Comparison of ENCODE assay signal across 8 cellular contexts in the genomic region with DNA sequence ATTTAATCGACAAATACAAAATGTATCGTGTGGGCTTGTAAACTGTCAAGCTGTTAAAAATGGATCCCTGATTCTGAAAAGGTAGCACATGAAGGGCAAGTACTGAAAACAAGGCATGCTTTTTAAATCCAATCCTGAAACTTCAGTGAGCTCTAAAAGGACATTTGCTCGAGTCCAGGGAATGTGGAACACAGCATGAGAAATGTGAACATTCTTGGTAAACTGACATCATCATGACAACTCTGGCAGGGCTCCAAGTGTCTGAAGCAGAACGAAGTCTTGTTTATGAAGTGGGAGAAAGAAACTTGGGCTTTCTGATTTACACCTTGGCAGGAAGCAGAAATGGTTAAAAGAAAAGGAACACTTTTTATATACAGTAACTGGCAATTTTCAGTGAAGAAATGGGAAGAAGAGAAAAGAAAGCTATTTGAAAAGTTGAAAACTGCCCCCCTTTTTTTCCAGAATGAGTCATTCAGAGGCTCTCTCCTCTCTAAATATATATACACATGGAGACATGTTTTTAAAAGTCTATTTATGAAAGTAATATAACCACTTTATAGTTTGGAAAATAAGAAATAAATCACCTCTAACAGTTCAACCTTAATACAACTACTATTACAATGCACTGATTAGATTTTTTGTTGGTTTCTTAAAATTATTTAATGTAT.
A peak's percentile ranks its signal among the peaks of the same experiment; 100 is the strongest.
DNase-seq lines count a peak whose midpoint lies in the region; FAIRE-seq and TF ChIP-seq lines count a peak whose summit lies in the region.

No MANE protein-coding gene starts in this region.

- peak overlapping the region in 1 of 2 donors; percentile 1 for H3K4me3 ChIP-seq in ascending aorta

- no peaks in the 10 kb centered on the region for H3K9me3 ChIP-seq in ascending aorta

- H3K27ac ChIP-seq in ascending aorta (peak overlapping the region; percentile 78 to 85), substantia nigra (ENCODE audit: low read depth, low read length, poor library complexity, severe bottlenecking) (no peak overlapping the region)

- peak; percentile 96 for FAIRE-seq in islet of Langerhans (lab: Jason Lieb, UNC)

- intact Hi-C loops in ascending aorta (cut with DNase I) = loop anchor here (2.0 to 10.0 kb wide), 4 partner anchors 33 to 255 kb away; partner anchors contain the start of gene RNF138

- DNase-seq in HK-2 (ENCODE audit: unreplicated experiment) = peak; percentile 62
- peak; percentile 17 to 91 for DNase-seq in ascending aorta (ENCODE audit: low spot score in 2 of 2)
- DNase-seq in substantia nigra (lab: John Stamatoyannopoulos, UW) = peak in 27 of 49 donors; percentile 3 to 87 (median 35)
- no peak for DNase-seq in activated effector memory CD4-positive, alpha-beta T cell treated with anti-CD3 and anti-CD28 coated beads, Interleukin-2, amount 50 U/mL, for 16 hours
- DNase-seq in HUDEP-2 (lab: John Stamatoyannopoulos, UW; ENCODE audit: unreplicated experiment in 76 of 76) = no peak
- no peak for DNase-seq in activated CD4-positive, CD25-positive, alpha-beta regulatory T cell treated with anti-CD3 and anti-CD28 coated beads, Interleukin-2, amount 50 U/mL, for 72 hours
- DNase-seq in NK-92 (lab: John Stamatoyannopoulos, UW; ENCODE audit: unreplicated experiment) = no peak

- TF ChIP-seq CTCF in ascending aorta (IDR thresholded peaks at IDR 0.05) = no peak

- H3K4me1 ChIP-seq in ascending aorta = peaks cover 0 to 47% of the 10 kb centered on the region in 2 donors

- no peaks in the 10 kb centered on the region for H3K27me3 ChIP-seq in ascending aorta

- no peaks in the 10 kb centered on the region for H3K36me3 ChIP-seq in ascending aorta

Comparison
In these comparisons a context has a peak if more than half of its experiments do, and no peak if none do; other contexts are left out.
1. DNase-seq: peak in HK-2 (single experiment), ascending aorta (2 of 2) and substantia nigra (27 of 49); none in activated effector memory CD4-positive, alpha-beta T cell treated with anti-CD3 and anti-CD28 coated beads, Interleukin-2, amount 50 U/mL, for 16 hours (single experiment), HUDEP-2 (0 of 76), activated CD4-positive, CD25-positive, alpha-beta regulatory T cell treated with anti-CD3 and anti-CD28 coated beads, Interleukin-2, amount 50 U/mL, for 72 hours (single experiment) and NK-92 (single experiment).